20 cellular contexts compared by ENCODE assay signal in the genomic region with DNA sequence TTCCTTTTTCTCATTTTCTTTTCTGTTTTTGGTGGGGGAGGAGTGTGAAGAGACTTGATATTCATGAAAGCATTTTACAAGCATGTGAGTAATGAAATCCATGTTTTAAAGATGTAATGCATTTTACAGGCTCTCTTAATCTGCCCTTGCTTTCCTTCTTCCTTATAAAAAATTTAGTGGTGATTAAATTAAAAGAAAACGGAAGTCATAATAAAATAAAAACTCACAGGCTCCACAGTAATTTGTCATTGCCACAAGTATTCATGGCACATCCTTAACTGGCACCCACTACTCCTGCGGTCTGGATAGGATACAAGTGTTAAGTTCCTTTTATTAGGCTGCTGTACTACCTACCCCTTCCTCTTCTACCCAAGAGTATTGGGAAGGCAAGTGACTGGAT.
DNase-seq lines count a peak whose midpoint lies in the region; ATAC-seq and TF ChIP-seq lines count a peak whose summit lies in the region.
"Had no signal": no experiment of that assay in that cellular context is flagged by ENCODE, and none has a peak within 500 bp of the region (broad histone marks: within the 10 kb centered on the region; RNA-seq: fewer than 3 reads in every experiment).

No MANE protein-coding gene starts in this region.

- H4K20me1 ChIP-seq in PC-3 (ENCODE audit: low read length): no peaks in the 10 kb centered on the region
- H4K20me1 ChIP-seq: BLaER1 treated with 17β-estradiol and CSF1 and Interleukin-3, amounts not matched to agents 10 nM and 100 nM had no signal

- H3K4me3 ChIP-seq in AG09309 (ENCODE audit: control insufficient read depth, low read depth, low read length) (no peak overlapping the region), PC-3 (ENCODE audit: low read length) (no peak overlapping the region)
- H3K4me3 ChIP-seq: A549; BLaER1 treated with 17β-estradiol and CSF1 and Interleukin-3, amounts not matched to agents 10 nM and 100 nM; GM23338 had no signal

- DNase-seq in AG09309 (ENCODE audit: low read depth): peak; percentile 52
- DNase-seq in EL: peak; percentile 48
- peak; percentile 65 for DNase-seq in PC-3
- DNase-seq in myocyte (ENCODE audit: low read depth): peak; percentile 18
- no peak for DNase-seq in effector memory CD8-positive, alpha-beta T cell
- no peak for DNase-seq in NCI-H2196 (lab: John Stamatoyannopoulos, UW; ENCODE audit: unreplicated experiment)
- no peak for DNase-seq in activated naive CD4-positive, alpha-beta T cell treated with Interleukin-2 at 50 U/mL for 16 hours
- DNase-seq: 8988T; CD4-positive, alpha-beta T cell; CD8-positive, alpha-beta memory T cell; DMS 273 treated with DMSO at 0.1 percent for 48 hours; DMS79; H9 had no signal

- H3F3A ChIP-seq in PC-3 (ENCODE audit: low read length, unreplicated experiment): no peaks in the 10 kb centered on the region

- POLR2A ChIA-PET in PC-3 (lab: Charles Lee; ENCODE audit: unreplicated experiment): no interaction called here

- no peak overlapping the region for H3K4me2 ChIP-seq in PC-3 (ENCODE audit: low read length)
- H3K4me2 ChIP-seq: A549; BLaER1 treated with 17β-estradiol and CSF1 and Interleukin-3, amounts not matched to agents 10 nM and 100 nM; GM23338 had no signal

- CTCF ChIA-PET in PC-3 (lab: Charles Lee): no interaction called here

- H3K9me3 Mint-ChIP-seq in effector memory CD8-positive, alpha-beta T cell: no peaks in the 10 kb centered on the region
- H3K9me3 Mint-ChIP-seq: CD4-positive, alpha-beta T cell; CD8-positive, alpha-beta memory T cell; GM23338; H9 had no signal

- no peak overlapping the region for H3K4me3 Mint-ChIP-seq in effector memory CD8-positive, alpha-beta T cell
- H3K4me3 Mint-ChIP-seq: B cell; CD14-positive monocyte; CD4-positive, alpha-beta T cell; CD8-positive, alpha-beta memory T cell; GM23338; H9 had no signal

- H3K4me1 ChIP-seq in PC-3 (ENCODE audit: insufficient read depth, low read length): peaks cover 19% of the 10 kb centered on the region
- H3K4me1 ChIP-seq: A549 had no signal

- no peaks in the 10 kb centered on the region for H3K79me2 ChIP-seq in PC-3 (ENCODE audit: low read length)

- no peak overlapping the region for H3K9ac ChIP-seq in PC-3 (ENCODE audit: low read length)
- H3K9ac ChIP-seq: BLaER1 treated with 17β-estradiol and CSF1 and Interleukin-3, amounts not matched to agents 10 nM and 100 nM had no signal

- H3K36me3 Mint-ChIP-seq in effector memory CD8-positive, alpha-beta T cell (ENCODE audit: insufficient read depth): no peaks in the 10 kb centered on the region
- H3K36me3 Mint-ChIP-seq: CD14-positive monocyte; CD8-positive, alpha-beta memory T cell had no signal

- no peak overlapping the region for H3K27ac Mint-ChIP-seq in effector memory CD8-positive, alpha-beta T cell
- H3K27ac Mint-ChIP-seq: B cell; CD4-positive, alpha-beta T cell; CD8-positive, alpha-beta memory T cell; GM23338; H9 had no signal

- no peak overlapping the region for H2AFZ ChIP-seq in PC-3 (ENCODE audit: low read length)
- H2AFZ ChIP-seq: GM23338 had no signal

- intact Hi-C loops in PC-3 (cut with micrococcal nuclease): loop anchor here (5.0 kb wide), 1 partner anchor 99 kb away; no protein-coding TSS in a partner anchor

- no peaks in the 10 kb centered on the region for H3K27me3 ChIP-seq in PC-3 (ENCODE audit: low read length)
- H3K27me3 ChIP-seq: BLaER1 treated with 17β-estradiol and CSF1 and Interleukin-3, amounts not matched to agents 10 nM and 100 nM had no signal

- no peaks in the 10 kb centered on the region for H3K4me1 Mint-ChIP-seq in effector memory CD8-positive, alpha-beta T cell (ENCODE audit: low read depth in 2 of 2)
- H3K4me1 Mint-ChIP-seq: B cell; CD14-positive monocyte; CD8-positive, alpha-beta memory T cell had no signal

- H3K9me2 ChIP-seq in PC-3 (replicated peaks; ENCODE audit: low read length): no peaks in the 10 kb centered on the region

- H3K36me3 ChIP-seq in PC-3 (ENCODE audit: low read depth, low read length): no peaks in the 10 kb centered on the region
- H3K36me3 ChIP-seq: BLaER1 treated with 17β-estradiol and CSF1 and Interleukin-3, amounts not matched to agents 10 nM and 100 nM had no signal

- ATAC-seq in PC-3 (peak; percentile 88), GM18861 (IDR thresholded peaks at IDR 0.05; ENCODE audit: unreplicated experiment) (no peak)
- no peak for ATAC-seq in effector memory CD8-positive, alpha-beta T cell (replicated peaks)
- ATAC-seq: A549, GM23338, HCT116 had no signal

- H3K9me3 ChIP-seq in PC-3 (ENCODE audit: low read length): no peaks in the 10 kb centered on the region
- H3K9me3 ChIP-seq: A549 had no signal

- no peaks in the 10 kb centered on the region for H3K27me3 Mint-ChIP-seq in effector memory CD8-positive, alpha-beta T cell
- H3K27me3 Mint-ChIP-seq: B cell; CD4-positive, alpha-beta T cell had no signal

- TF ChIP-seq CTCF in AG09309 (IDR thresholded peaks at IDR 0.05; ENCODE audit: control insufficient read depth, insufficient read depth, low read depth, low read length, missing control alignments): no peak
- TF ChIP-seq CTCF in PC-3 (conservative IDR thresholded peaks at IDR 0.05; ENCODE audit: low read depth, low read length): no peak

- BruUV-seq in PC-3 (replicated peaks; lab: Mats Ljungman, UMichigan): no TSS peak

- no peak overlapping the region for H3K27ac ChIP-seq in PC-3 (ENCODE audit: low read length)
- H3K27ac ChIP-seq: A549; BLaER1 treated with 17β-estradiol and CSF1 and Interleukin-3, amounts not matched to agents 10 nM and 100 nM had no signal

Comparison
In these comparisons a context has a peak if more than half of its experiments do, and no peak if none do; other contexts are left out.
1. DNase-seq: peak in AG09309 (single experiment), EL (single experiment), PC-3 (single experiment) and myocyte (single experiment); none in effector memory CD8-positive, alpha-beta T cell (0 of 3), NCI-H2196 (single experiment) and activated naive CD4-positive, alpha-beta T cell treated with Interleukin-2 at 50 U/mL for 16 hours (single experiment).